ENCODE assay signal across 8 cellular contexts in genomic region chr6:107956586-107957164, GRCh38. TPM values are rescaled to one million over a fixed set of nuclear protein-coding genes. Genes with fewer than 3 reads are reported as not detected.
DNase-seq lines count a peak whose midpoint lies in the region; ATAC-seq lines count a peak whose summit lies in the region.

No MANE protein-coding gene starts in this region.

- ATAC-seq in activated T-helper 17 cell treated with anti-CD3 and anti-CD28 coated beads, Interleukin-2, amount 50 U/mL, for 72 hours (replicated peaks): no peak
- no peak for ATAC-seq in stimulated activated naive B cell treated with anti-CD40 and anti-IgM and Interleukin-4, amounts not matched to agents 10 μg/mL and 1 μg/mL and 100 μg/mL, for 72 hours (replicated peaks)
- ATAC-seq in HG02970 (IDR thresholded peaks at IDR 0.05; ENCODE audit: low FRiP score, unreplicated experiment): no peak

- H3K27me3 Mint-ChIP-seq in activated T-helper 17 cell treated with anti-CD3 and anti-CD28 coated beads, Interleukin-2, amount 50 U/mL, for 72 hours: no peaks in the 10 kb centered on the region
- no peaks in the 10 kb centered on the region for H3K27me3 Mint-ChIP-seq in stimulated activated naive B cell treated with anti-CD40 and anti-IgM and Interleukin-4, amounts not matched to agents 10 μg/mL and 1 μg/mL and 100 μg/mL, for 72 hours

- peak overlapping the region; percentile 98 for H3K4me3 Mint-ChIP-seq in activated T-helper 17 cell treated with anti-CD3 and anti-CD28 coated beads, Interleukin-2, amount 50 U/mL, for 72 hours
- peak overlapping the region; percentile 97 to 98 for H3K4me3 Mint-ChIP-seq in stimulated activated naive B cell treated with anti-CD40 and anti-IgM and Interleukin-4, amounts not matched to agents 10 μg/mL and 1 μg/mL and 100 μg/mL, for 72 hours

- no peaks in the 10 kb centered on the region; the same call in 1 of the 2 replicates for H3K4me1 ChIP-seq in iPS DF 6.9 (ENCODE audit: control insufficient read depth, insufficient read depth, low read length)

- peaks cover 6% of the 10 kb centered on the region for H3K4me1 Mint-ChIP-seq in activated T-helper 17 cell treated with anti-CD3 and anti-CD28 coated beads, Interleukin-2, amount 50 U/mL, for 72 hours
- peaks cover 9 to 36% of the 10 kb centered on the region in 2 donors for H3K4me1 Mint-ChIP-seq in stimulated activated naive B cell treated with anti-CD40 and anti-IgM and Interleukin-4, amounts not matched to agents 10 μg/mL and 1 μg/mL and 100 μg/mL, for 72 hours

- H3K36me3 ChIP-seq in iPS DF 6.9 (ENCODE audit: control insufficient read depth, insufficient read depth, low read length): no peaks in the 10 kb centered on the region

- DNase-seq in DMS 273 treated with DMSO at 0.1 percent for 48 hours (lab: John Stamatoyannopoulos, UW): peak; percentile 45
- DNase-seq in Kasumi-1 (lab: John Stamatoyannopoulos, UW): peak; percentile 38 to 60
- DNase-seq in iPS DF 6.9 (ENCODE audit: low read depth, low spot score): no peak
- DNase-seq in stimulated activated naive B cell treated with anti-CD40 and anti-IgM and Interleukin-4, amounts not matched to agents 10 μg/mL and 1 μg/mL and 100 μg/mL, for 72 hours: no peak
- DNase-seq in stimulated activated CD4-positive, alpha-beta T cell treated with anti-CD3 and anti-CD28 coated beads, Interleukin-4, amount 100 ng/mL, for 1 hour: no peak
- DNase-seq in stimulated activated CD4-positive, alpha-beta T cell treated with anti-CD3 and anti-CD28 coated beads, Interleukin-4, amount 100 ng/mL, for 24 hours: no peak

- no peaks in the 10 kb centered on the region for H3K9me3 ChIP-seq in iPS DF 6.9 (ENCODE audit: control insufficient read depth, insufficient read depth, low read length)

- peak overlapping the region; percentile 99 for H3K27ac Mint-ChIP-seq in activated T-helper 17 cell treated with anti-CD3 and anti-CD28 coated beads, Interleukin-2, amount 50 U/mL, for 72 hours
- peak overlapping the region; percentile 99 for H3K27ac Mint-ChIP-seq in stimulated activated naive B cell treated with anti-CD40 and anti-IgM and Interleukin-4, amounts not matched to agents 10 μg/mL and 1 μg/mL and 100 μg/mL, for 72 hours

- no CpG with 5 or more reads among the region's 5 CpGs for WGBS in iPS DF 6.9 (ENCODE audit: insufficient coverage, insufficient read length)

- peaks cover 30% of the 10 kb centered on the region for H3K36me3 Mint-ChIP-seq in activated T-helper 17 cell treated with anti-CD3 and anti-CD28 coated beads, Interleukin-2, amount 50 U/mL, for 72 hours (ENCODE audit: low read depth)
- H3K36me3 Mint-ChIP-seq in stimulated activated naive B cell treated with anti-CD40 and anti-IgM and Interleukin-4, amounts not matched to agents 10 μg/mL and 1 μg/mL and 100 μg/mL, for 72 hours: peaks cover 6 to 17% of the 10 kb centered on the region in 2 donors

- no peaks in the 10 kb centered on the region for H3K9me3 Mint-ChIP-seq in activated T-helper 17 cell treated with anti-CD3 and anti-CD28 coated beads, Interleukin-2, amount 50 U/mL, for 72 hours
- no peaks in the 10 kb centered on the region for H3K9me3 Mint-ChIP-seq in stimulated activated naive B cell treated with anti-CD40 and anti-IgM and Interleukin-4, amounts not matched to agents 10 μg/mL and 1 μg/mL and 100 μg/mL, for 72 hours

- H3K4me3 ChIP-seq in iPS DF 6.9 (ENCODE audit: low read length): peak overlapping the region; percentile 99; the same call in 1 of the 2 replicates

- H3K27ac ChIP-seq in iPS DF 6.9 (ENCODE audit: low read length): no peak overlapping the region

- no peaks in the 10 kb centered on the region for H3K27me3 ChIP-seq in iPS DF 6.9 (ENCODE audit: control insufficient read depth, insufficient read depth, low read length)

RNA-seq across cellular contexts. Expression of gene SEC63, which starts 1.3 kb away (rescaled TPM):
- 10 to 100 TPM; 72.6 to 88.0 TPM for total RNA-seq in activated T-helper 17 cell treated with anti-CD3 and anti-CD28 coated beads, Interleukin-2, amount 50 U/mL, for 72 hours

Comparison
In these comparisons a context has a peak if more than half of its experiments do, and no peak if none do; other contexts are left out.
1. DNase-seq: peak in DMS 273 treated with DMSO at 0.1 percent for 48 hours (single experiment) and Kasumi-1 (2 of 2); none in iPS DF 6.9 (single experiment), stimulated activated naive B cell treated with anti-CD40 and anti-IgM and Interleukin-4, amounts not matched to agents 10 μg/mL and 1 μg/mL and 100 μg/mL, for 72 hours (single experiment), stimulated activated CD4-positive, alpha-beta T cell treated with anti-CD3 and anti-CD28 coated beads, Interleukin-4, amount 100 ng/mL, for 1 hour (single experiment) and stimulated activated CD4-positive, alpha-beta T cell treated with anti-CD3 and anti-CD28 coated beads, Interleukin-4, amount 100 ng/mL, for 24 hours (single experiment).